ENCODE assay signal across 19 cellular contexts in the genomic region with DNA sequence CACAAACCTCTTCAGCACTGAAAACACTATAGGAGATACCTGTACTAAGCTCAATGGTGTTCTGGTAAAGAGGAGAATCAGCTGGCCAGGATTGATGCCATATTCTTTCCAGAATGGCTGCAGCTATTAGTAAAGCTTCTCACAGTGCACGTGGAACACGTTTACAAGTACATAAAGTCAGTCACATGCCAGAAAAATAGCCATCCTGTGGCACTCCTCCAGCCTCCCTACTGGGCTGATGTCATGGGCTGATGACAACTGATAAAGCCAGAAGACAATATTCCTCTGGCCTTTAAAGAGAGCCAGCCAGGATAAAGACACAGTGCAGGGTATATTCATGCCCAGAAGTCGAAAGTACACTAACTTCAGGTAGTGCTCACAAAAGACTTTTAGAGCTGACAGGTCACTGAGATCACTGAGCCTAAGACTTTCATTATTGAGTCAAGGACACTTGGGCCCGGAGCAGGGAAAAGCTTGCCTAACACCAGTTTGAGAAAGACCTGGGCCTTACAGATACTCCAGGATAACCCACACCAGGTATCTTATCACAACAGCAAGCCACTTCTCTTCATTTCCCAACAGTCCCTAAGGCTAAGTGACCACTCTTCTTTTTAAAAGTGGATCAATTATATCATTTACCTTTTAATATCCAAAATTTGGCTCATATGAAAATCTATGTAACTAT. TPM values are rescaled to one million over a fixed set of nuclear protein-coding genes. Genes with fewer than 3 reads are reported as not detected.
A peak's percentile ranks its signal among the peaks of the same experiment; 100 is the strongest.
DNase-seq lines count a peak whose midpoint lies in the region; ATAC-seq and TF ChIP-seq lines count a peak whose summit lies in the region.
"Had no signal": no experiment of that assay in that cellular context is flagged by ENCODE, and none has a peak within 500 bp of the region (broad histone marks: within the 10 kb centered on the region; RNA-seq: fewer than 3 reads in every experiment).

No MANE protein-coding gene starts in this region.

- H3K27me3 Mint-ChIP-seq in nephron progenitor cell (ENCODE audit: low read depth, poor library complexity), result no peaks in the 10 kb centered on the region
- H3K27me3 Mint-ChIP-seq: activated B cell treated with CpG ODN at 0.5 μM for 24 hours; activated CD8-positive, alpha-beta T cell treated with anti-CD3 and anti-CD28 coated beads for 36 hours; activated naive CD4-positive, alpha-beta T cell treated with anti-CD3 and anti-CD28 coated beads, Interleukin-2, amount 50 U/mL, for 24 hours; activated T-cell treated with anti-CD3 and anti-CD28 coated beads, Interleukin-2, amount 50 U/mL, for 24 hours had no signal

- no peak for TF ChIP-seq CTCF in nephron progenitor cell (IDR thresholded peaks at IDR 0.05)

- no peaks in the 10 kb centered on the region for H3K27me3 ChIP-seq in MG63
- H3K27me3 ChIP-seq: spleen had no signal

- peak overlapping the region; percentile 42 for H3K27ac Mint-ChIP-seq in nephron progenitor cell
- H3K27ac Mint-ChIP-seq: activated B cell treated with CpG ODN at 0.5 μM for 24 hours; activated CD8-positive, alpha-beta T cell treated with anti-CD3 and anti-CD28 coated beads for 36 hours; activated naive CD4-positive, alpha-beta T cell treated with anti-CD3 and anti-CD28 coated beads, Interleukin-2, amount 50 U/mL, for 24 hours; activated T-cell treated with anti-CD3 and anti-CD28 coated beads, Interleukin-2, amount 50 U/mL, for 24 hours; natural killer cell had no signal

- no peaks in the 10 kb centered on the region for H3K4me1 Mint-ChIP-seq in nephron progenitor cell
- H3K4me1 Mint-ChIP-seq: activated B cell treated with CpG ODN at 0.5 μM for 24 hours; activated naive CD4-positive, alpha-beta T cell treated with anti-CD3 and anti-CD28 coated beads, Interleukin-2, amount 50 U/mL, for 24 hours; natural killer cell had no signal

- H3K36me3 ChIP-seq in MG63, result no peaks in the 10 kb centered on the region; the same call in none of the 2 replicates

- no peak for TF ChIP-seq POLR2A in erythroblast (IDR thresholded peaks at IDR 0.05; ENCODE audit: low read length)

- no peaks in the 10 kb centered on the region for H3K9me3 Mint-ChIP-seq in nephron progenitor cell
- H3K9me3 Mint-ChIP-seq: activated B cell treated with CpG ODN at 0.5 μM for 24 hours; activated CD8-positive, alpha-beta T cell treated with anti-CD3 and anti-CD28 coated beads for 36 hours; activated naive CD4-positive, alpha-beta T cell treated with anti-CD3 and anti-CD28 coated beads, Interleukin-2, amount 50 U/mL, for 24 hours; activated T-cell treated with anti-CD3 and anti-CD28 coated beads, Interleukin-2, amount 50 U/mL, for 24 hours; natural killer cell had no signal

- H3K4me3 ChIP-seq in MG63, result no peak overlapping the region
- H3K4me3 ChIP-seq: psoas muscle, spleen had no signal

- no peak overlapping the region for H3K4me3 Mint-ChIP-seq in nephron progenitor cell
- H3K4me3 Mint-ChIP-seq: activated B cell treated with CpG ODN at 0.5 μM for 24 hours; activated CD8-positive, alpha-beta T cell treated with anti-CD3 and anti-CD28 coated beads for 36 hours; activated naive CD4-positive, alpha-beta T cell treated with anti-CD3 and anti-CD28 coated beads, Interleukin-2, amount 50 U/mL, for 24 hours; activated T-cell treated with anti-CD3 and anti-CD28 coated beads, Interleukin-2, amount 50 U/mL, for 24 hours; natural killer cell had no signal

- no peaks in the 10 kb centered on the region for H3K9me3 ChIP-seq in MG63
- H3K9me3 ChIP-seq: psoas muscle, spleen had no signal

- ATAC-seq in HG03095 (IDR thresholded peaks at IDR 0.05; ENCODE audit: unreplicated experiment), result no peak
- ATAC-seq: activated CD8-positive, alpha-beta T cell treated with anti-CD3 and anti-CD28 coated beads for 36 hours; natural killer cell; psoas muscle had no signal

- H3K36me3 Mint-ChIP-seq in nephron progenitor cell (ENCODE audit: low read depth), result peaks cover 11% of the 10 kb centered on the region
- H3K36me3 Mint-ChIP-seq: activated naive CD4-positive, alpha-beta T cell treated with anti-CD3 and anti-CD28 coated beads, Interleukin-2, amount 50 U/mL, for 24 hours; natural killer cell had no signal

- peak; percentile 54 for DNase-seq in EH (ENCODE audit: low read depth)
- peak; percentile 37 for DNase-seq in MG63
- peak; percentile 61 to 72 for DNase-seq in erythroblast (lab: John Stamatoyannopoulos, UW)
- no peak for DNase-seq in nephron progenitor cell
- DNase-seq in kidney glomerular epithelial cell (lab: John Stamatoyannopoulos, UW), result no peak
- no peak for DNase-seq in hypothalamus (lab: John Stamatoyannopoulos, UW)
- no peak for DNase-seq in activated CD4-positive, alpha-beta T cell treated with anti-CD3 and anti-CD28 coated beads, Interleukin-2, amount 50 U/mL, for 1 hour
- DNase-seq: activated B cell treated with CpG ODN at 0.5 μM for 24 hours; activated CD8-positive, alpha-beta T cell treated with anti-CD3 and anti-CD28 coated beads for 36 hours; activated T-cell treated with anti-CD3 and anti-CD28 coated beads, Interleukin-2, amount 50 U/mL, for 24 hours; C1 segment of cervical spinal cord; mesendoderm; natural killer cell; NCI-H187 treated with DMSO at 0.1 percent for 48 hours; NCI-H446; psoas muscle; spleen had no signal

RNA-seq across cellular contexts. Expression of gene ABITRAM, which starts 29.4 kb away (rescaled TPM):
- 9.7 and 13.3 TPM in 2 replicates for total RNA-seq in MG63 (2014; rRNA removed; shearing (Covaris generic); ENCODE audit: low replicate concordance)

RNA-seq across cellular contexts. Expression of gene ELP1, which starts 29.7 kb away (rescaled TPM):
- 34.6 and 49.3 TPM in 2 replicates for total RNA-seq in MG63 (2014; rRNA removed; shearing (Covaris generic); ENCODE audit: low replicate concordance)

RNA-seq across cellular contexts. Expression of gene CTNNAL1, which starts 49.7 kb away (rescaled TPM):
- 84.5 and 157 TPM in 2 replicates for total RNA-seq in MG63 (2014; rRNA removed; shearing (Covaris generic); ENCODE audit: low replicate concordance)

Comparison
In these comparisons a context has a peak if more than half of its experiments do, and no peak if none do; other contexts are left out.
1. DNase-seq: peak in EH (single experiment), MG63 (single experiment) and erythroblast (2 of 2); none in nephron progenitor cell (single experiment), kidney glomerular epithelial cell (single experiment), hypothalamus (0 of 51) and activated CD4-positive, alpha-beta T cell treated with anti-CD3 and anti-CD28 coated beads, Interleukin-2, amount 50 U/mL, for 1 hour (single experiment).